Comparison of ENCODE assay signal across 10 cellular contexts in genomic region chr3:108133858-108134554, GRCh38. TPM values are rescaled to one million over a fixed set of nuclear protein-coding genes. Genes with fewer than 3 reads are reported as not detected.
DNase-seq lines count a peak whose midpoint lies in the region; ATAC-seq and TF ChIP-seq lines count a peak whose summit lies in the region.
"Had no signal": no experiment of that assay in that cellular context is flagged by ENCODE, and none has a peak within 500 bp of the region (broad histone marks: within the 10 kb centered on the region; RNA-seq: fewer than 3 reads in every experiment).

No MANE protein-coding gene starts in this region.

- H3K27ac ChIP-seq in DND-41 (ENCODE audit: low read length) (no peak overlapping the region), GM23248 (no peak overlapping the region)
- peak overlapping the region; percentile 20 for H3K27ac ChIP-seq in effector memory CD4-positive, alpha-beta T cell (ENCODE audit: insufficient read depth, low read length, poor library complexity, severe bottlenecking)

- TF ChIP-seq CTCF in DND-41 (IDR thresholded peaks at IDR 0.05; ENCODE audit: borderline replicate concordance, extremely low read depth, low read length, poor library complexity, severe bottlenecking): no peak

- no peak overlapping the region for H3K4me2 ChIP-seq in DND-41 (ENCODE audit: insufficient read depth, low read length)
- H3K4me2 ChIP-seq in GM23248 (ENCODE audit: unreplicated experiment): no peak overlapping the region

- no peak overlapping the region for H3K9ac ChIP-seq in DND-41 (ENCODE audit: low read depth, low read length)
- no peak overlapping the region for H3K9ac ChIP-seq in GM23248

- H3K9me3 ChIP-seq in DND-41 (ENCODE audit: insufficient read depth, low read length, severe bottlenecking) (no peaks in the 10 kb centered on the region), GM23248 (ENCODE audit: low read depth) (no peaks in the 10 kb centered on the region)
- no peaks in the 10 kb centered on the region for H3K9me3 ChIP-seq in effector memory CD4-positive, alpha-beta T cell (ENCODE audit: control insufficient read depth, low read length)
- H3K9me3 ChIP-seq: Peyer's patch had no signal

- no peaks in the 10 kb centered on the region for H4K20me1 ChIP-seq in DND-41 (ENCODE audit: insufficient read depth, low read length)
- H4K20me1 ChIP-seq in GM23248 (ENCODE audit: insufficient read depth): no peaks in the 10 kb centered on the region

- H2AFZ ChIP-seq in DND-41 (ENCODE audit: low read depth, low read length): no peak overlapping the region
- no peak overlapping the region for H2AFZ ChIP-seq in GM23248

- peak; percentile 24; the same call in 1 of the 3 replicates for ATAC-seq in DND-41 (ENCODE audit: insufficient read depth, low read depth)
- peak; percentile 40 for ATAC-seq in GM21515 (IDR thresholded peaks at IDR 0.05; ENCODE audit: unreplicated experiment)
- ATAC-seq in HG03469 (IDR thresholded peaks at IDR 0.05; ENCODE audit: unreplicated experiment): peak; percentile 16
- ATAC-seq in esophagus mucosa: no peak

- peaks cover 2% of the 10 kb centered on the region; the same call in 1 of the 2 replicates for H3K4me1 ChIP-seq in DND-41 (ENCODE audit: insufficient read depth, low read length)
- peaks cover 25% of the 10 kb centered on the region for H3K4me1 ChIP-seq in effector memory CD4-positive, alpha-beta T cell (ENCODE audit: control insufficient read depth, insufficient read depth, low read length, poor library complexity, severe bottlenecking)
- peaks cover 35% of the 10 kb centered on the region for H3K4me1 ChIP-seq in GM23248 (ENCODE audit: insufficient read depth)

- H3F3A ChIP-seq in GM23248 (ENCODE audit: insufficient read depth): peaks cover 37% of the 10 kb centered on the region

- DNase-seq in DND-41 (no peak), pons (ENCODE audit: low spot score) (no peak), GM23248 (no peak), NCI-H1417 treated with DMSO at 0.1 percent for 48 hours (lab: John Stamatoyannopoulos, UW) (no peak)
- no peak for DNase-seq in effector memory CD4-positive, alpha-beta T cell
- DNase-seq: Peyer's patch; stimulated activated naive CD4-positive, alpha-beta T cell had no signal

- in situ Hi-C loops in GM23248 (cut with MboI): no loop called here

- H3K4me3 ChIP-seq in DND-41 (ENCODE audit: low read depth in 1 of 2, low read length in 2 of 2): no peak overlapping the region
- H3K4me3 ChIP-seq in effector memory CD4-positive, alpha-beta T cell (ENCODE audit: insufficient read depth, low read depth, low read length, poor library complexity, severe bottlenecking): peak overlapping the region; percentile 27
- no peak overlapping the region for H3K4me3 ChIP-seq in GM23248
- H3K4me3 ChIP-seq: Peyer's patch had no signal

- H3K27me3 ChIP-seq in DND-41 (ENCODE audit: insufficient read depth, low read length, poor library complexity) (no peaks in the 10 kb centered on the region), GM23248 (replicated peaks; ENCODE audit: insufficient read depth) (no peaks in the 10 kb centered on the region)
- H3K27me3 ChIP-seq in effector memory CD4-positive, alpha-beta T cell (replicated peaks; ENCODE audit: control insufficient read depth, insufficient read depth, low read length, poor library complexity, severe bottlenecking): no peaks in the 10 kb centered on the region
- H3K27me3 ChIP-seq: Peyer's patch had no signal

- H3K9me2 ChIP-seq in GM23248 (ENCODE audit: insufficient read depth): no peaks in the 10 kb centered on the region

- WGBS in GM23248 (ENCODE audit: low coverage in 1 of 2, low lambda C conversion rate in 2 of 2, missing lambda C conversion rate in 2 of 2), 2 experiments: 82 to 86% methylated on average over 5 of the region's 5 CpGs

- H3K79me2 ChIP-seq in DND-41 (ENCODE audit: insufficient read depth, low read length) (no peaks in the 10 kb centered on the region), GM23248 (ENCODE audit: insufficient read depth) (no peaks in the 10 kb centered on the region)

- no peaks in the 10 kb centered on the region for H3K36me3 ChIP-seq in DND-41 (ENCODE audit: insufficient read depth, low read length)
- H3K36me3 ChIP-seq in effector memory CD4-positive, alpha-beta T cell (ENCODE audit: control insufficient read depth, insufficient read depth, low read length): peaks cover 4% of the 10 kb centered on the region
- no peaks in the 10 kb centered on the region for H3K36me3 ChIP-seq in GM23248 (ENCODE audit: low read depth)
- H3K36me3 ChIP-seq: Peyer's patch had no signal

RNA-seq across cellular contexts. Expression of gene CD47, which starts 43.2 kb away (rescaled TPM):
- total RNA-seq in esophagus mucosa: 95.3 TPM
- 97.3 and 133 TPM in 2 replicates for total RNA-seq in GM23248 (2014; rRNA removed; shearing (Covaris generic))
- 120 and 121 TPM in 2 replicates for polyA plus RNA-seq in GM23248 (2016; fragmentation: Nextera tagmentation; extraction: Ambion mirVana)
